ENCODE assay signal across 22 cellular contexts in genomic region chr2:113926314-113926713, GRCh38.
"Had no signal": no experiment of that assay in that cellular context is flagged by ENCODE, and none has a peak within 500 bp of the region (broad histone marks: within the 10 kb centered on the region; RNA-seq: fewer than 3 reads in every experiment).

No MANE protein-coding gene starts in this region.

- H3K4me3 Mint-ChIP-seq: activated naive CD8-positive, alpha-beta T cell treated with anti-CD3 and anti-CD28 coated beads, Interleukin-2, amount 10 ng/mL, durations not matched to agents 7 days and 5 days; brain; endodermal cell; mesothelial cell of epicardium; nephron progenitor cell; type B pancreatic cell had no signal

- H3K9me3 ChIP-seq: stomach had no signal

- H3K27me3 ChIP-seq: stomach had no signal

- H3K27me3 Mint-ChIP-seq: activated naive CD8-positive, alpha-beta T cell treated with anti-CD3 and anti-CD28 coated beads, Interleukin-2, amount 10 ng/mL, durations not matched to agents 7 days and 5 days; brain; type B pancreatic cell had no signal

- H3K27ac ChIP-seq: epithelial cell of prostate, stomach had no signal

- DNase-seq: activated CD4-positive, alpha-beta T cell treated with anti-CD3 and anti-CD28 coated beads, Interleukin-2, amount 50 U/mL, for 1 hour; activated CD4-positive, CD25-positive, alpha-beta regulatory T cell; activated effector memory CD4-positive, alpha-beta T cell treated with anti-CD3 and anti-CD28 coated beads, Interleukin-2, amount 50 U/mL, for 16 hours; activated naive CD8-positive, alpha-beta T cell treated with anti-CD3 and anti-CD28 coated beads, Interleukin-2, amount 10 ng/mL, durations not matched to agents 7 days and 5 days; caudate nucleus; endodermal cell; foreskin melanocyte; glutamatergic neuron; hypothalamus; nephron progenitor cell; occipital lobe; posterior cingulate gyrus; retina; stomach; T-helper 1 cell; T-helper 9 cell had no signal

- H3K27ac Mint-ChIP-seq: activated naive CD8-positive, alpha-beta T cell treated with anti-CD3 and anti-CD28 coated beads, Interleukin-2, amount 10 ng/mL, durations not matched to agents 7 days and 5 days; brain; endodermal cell; mesothelial cell of epicardium; type B pancreatic cell had no signal

- H3K4me3 ChIP-seq: lung, stomach had no signal

- H3K9me3 Mint-ChIP-seq: activated naive CD8-positive, alpha-beta T cell treated with anti-CD3 and anti-CD28 coated beads, Interleukin-2, amount 10 ng/mL, durations not matched to agents 7 days and 5 days; brain; endodermal cell; mesothelial cell of epicardium; nephron progenitor cell; type B pancreatic cell had no signal

- FAIRE-seq: keratinocyte had no signal

- H3K4me1 Mint-ChIP-seq: brain, endodermal cell, mesothelial cell of epicardium, nephron progenitor cell had no signal
